Comparison of ENCODE assay signal across 8 cellular contexts in genomic region chr1:62513013-62513412, GRCh38.
"Had no signal": no experiment of that assay in that cellular context is flagged by ENCODE, and none has a peak within 500 bp of the region (broad histone marks: within the 10 kb centered on the region; RNA-seq: fewer than 3 reads in every experiment).

No MANE protein-coding gene starts in this region.

- FAIRE-seq: G401.6, GM12878, GM12891, GM12892, GM18507, GM19239 had no signal

- ATAC-seq: GM12878 had no signal

- H3K4me3 ChIP-seq: GM12878 had no signal

- DNase-seq: GDM1, GF-D8 had no signal
